In genomic region chr2:29723255-29724001, GRCh38 we compare ENCODE assay signal across 11 cellular contexts.
DNase-seq lines count a peak whose midpoint lies in the region; ATAC-seq, FAIRE-seq and TF ChIP-seq lines count a peak whose summit lies in the region.
"Had no signal": no experiment of that assay in that cellular context is flagged by ENCODE, and none has a peak within 500 bp of the region (broad histone marks: within the 10 kb centered on the region; RNA-seq: fewer than 3 reads in every experiment).

No MANE protein-coding gene starts in this region.

- H3K36me3 ChIP-seq in pancreas, result no peaks in the 10 kb centered on the region
- H3K36me3 ChIP-seq: colonic mucosa, suprapubic skin had no signal

- ATAC-seq in GM19023 (IDR thresholded peaks at IDR 0.05; ENCODE audit: unreplicated experiment), result peak; percentile 62
- peak; percentile 80 for ATAC-seq in HG02571 (IDR thresholded peaks at IDR 0.05; ENCODE audit: unreplicated experiment)
- peak; percentile 77 for ATAC-seq in HG03439 (IDR thresholded peaks at IDR 0.05; ENCODE audit: unreplicated experiment)
- ATAC-seq in pancreas, result peak; percentile 84 to 90 (median 86)

- no peak for FAIRE-seq in pancreas (lab: Jason Lieb, UNC)

- peaks cover 0 to 13% (median 7%) of the 10 kb centered on the region in 3 donors for H3K4me1 ChIP-seq in pancreas
- H3K4me1 ChIP-seq: colonic mucosa, suprapubic skin had no signal

- 14 to 15% methylated on average over 7 of the region's 7 CpGs for WGBS in pancreas, 2 donors

- H3K4me3 ChIP-seq in pancreas, result no peak overlapping the region
- H3K4me3 ChIP-seq: colonic mucosa, suprapubic skin had no signal

- intact Hi-C loops in pancreas (cut with DNase I), result no loop called here

- H3K27ac ChIP-seq in pancreas, result peak overlapping the region in 1 of 4 donors; percentile 9
- H3K27ac ChIP-seq: colonic mucosa, suprapubic skin had no signal

- TF ChIP-seq CTCF in pancreas (IDR thresholded peaks at IDR 0.05), result no peak

- no peaks in the 10 kb centered on the region for H3K9me3 ChIP-seq in pancreas
- H3K9me3 ChIP-seq: colonic mucosa, suprapubic skin had no signal

- DNase-seq in pancreas (peak in 2 of 6 donors; percentile 9 to 37), C1 segment of cervical spinal cord (lab: John Stamatoyannopoulos, UW) (no peak), GM03348 (ENCODE audit: low spot score) (no peak), NCI-H187 treated with DMSO at 0.1 percent for 48 hours (lab: John Stamatoyannopoulos, UW) (no peak), NCI-H1048 (lab: John Stamatoyannopoulos, UW) (no peak)
- DNase-seq: colonic mucosa, T1000 had no signal

- H3K27me3 ChIP-seq in pancreas, result no peaks in the 10 kb centered on the region
- H3K27me3 ChIP-seq: colonic mucosa, suprapubic skin had no signal
